33 cellular contexts compared by ENCODE assay signal in the genomic region with DNA sequence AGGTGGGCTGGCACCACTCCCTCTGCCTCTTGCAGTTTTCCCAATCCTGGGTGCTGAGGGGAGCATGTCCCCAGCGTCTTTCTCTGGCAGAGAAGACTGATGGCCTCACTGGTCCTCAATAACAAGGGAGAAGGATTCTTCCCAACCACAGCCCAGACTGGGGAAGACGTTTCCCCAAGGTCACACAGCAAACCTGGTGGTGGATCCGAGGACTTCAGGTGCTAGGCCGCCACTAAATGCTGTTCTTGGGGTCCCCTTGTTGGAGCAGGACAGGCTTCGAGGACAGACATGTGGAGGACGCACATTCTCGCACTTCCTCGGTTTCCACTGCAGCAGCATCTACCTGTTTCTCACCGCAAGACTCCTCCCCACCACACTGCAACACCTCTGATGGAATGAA. TPM values are rescaled to one million over a fixed set of nuclear protein-coding genes. Genes with fewer than 3 reads are reported as not detected.
A peak's percentile ranks its signal among the peaks of the same experiment; 100 is the strongest.
DNase-seq lines count a peak whose midpoint lies in the region; ATAC-seq, FAIRE-seq and TF ChIP-seq lines count a peak whose summit lies in the region.
"Had no signal": no experiment of that assay in that cellular context is flagged by ENCODE, and none has a peak within 500 bp of the region (broad histone marks: within the 10 kb centered on the region; RNA-seq: fewer than 3 reads in every experiment).

No MANE protein-coding gene starts in this region.

- H2AK5ac ChIP-seq in mesendoderm (ENCODE audit: low read length) = no peak overlapping the region

- no peak overlapping the region for H2BK5ac ChIP-seq in mesendoderm (ENCODE audit: low read length)

- no CpG with 5 or more reads among the region's 9 CpGs for WGBS in mesendoderm (ENCODE audit: extremely low coverage, insufficient coverage, low lambda C conversion rate)

- H3K79me1 ChIP-seq in mesendoderm (ENCODE audit: low read length) = no peaks in the 10 kb centered on the region

- TF ChIP-seq CTCF in GM12872 (IDR thresholded peaks at IDR 0.05; ENCODE audit: insufficient read depth, low read depth, low read length) (peak; percentile 25; the same call in 1 of the 3 replicates), VCaP (conservative IDR thresholded peaks at IDR 0.05) (no peak), fibroblast of mammary gland (conservative IDR thresholded peaks at IDR 0.05; ENCODE audit: control insufficient read depth, insufficient read depth, low read depth, low read length) (peak; percentile 6), neural progenitor cell (IDR thresholded peaks at IDR 0.05) (peak; percentile 21)

- H3K4me1 ChIP-seq in neural progenitor cell (peaks cover 15% of the 10 kb centered on the region), mesendoderm (ENCODE audit: control insufficient read depth, low read depth, low read length) (no peaks in the 10 kb centered on the region)
- H3K4me1 ChIP-seq: right atrium auricular region, SJCRH30 had no signal

- no peak overlapping the region for H3K4ac ChIP-seq in mesendoderm (ENCODE audit: low read depth, low read length)

- no peaks in the 10 kb centered on the region for H3K9me3 ChIP-seq in neural progenitor cell (ENCODE audit: low read depth)
- H3K9me3 ChIP-seq: ovary, right atrium auricular region, SJCRH30 had no signal

- H3K27ac ChIP-seq in VCaP (peak overlapping the region; percentile 91), neural progenitor cell (no peak overlapping the region), mesendoderm (ENCODE audit: low read depth, low read length) (no peak overlapping the region)
- H3K27ac ChIP-seq: hepatocyte, ovary, right atrium auricular region, SJCRH30 had no signal

- no peak overlapping the region for H3K23ac ChIP-seq in mesendoderm (ENCODE audit: low read length)

- H3K4me2 ChIP-seq in neural progenitor cell = peak overlapping the region; percentile 71
- H3K4me2 ChIP-seq in mesendoderm (ENCODE audit: low read length) = no peak overlapping the region
- H3K4me2 ChIP-seq: hepatocyte had no signal

- no peak overlapping the region for H2BK15ac ChIP-seq in mesendoderm (replicated peaks; ENCODE audit: low read depth)

- H3K36me3 Mint-ChIP-seq in neural progenitor cell = no peaks in the 10 kb centered on the region
- H3K36me3 Mint-ChIP-seq: activated CD4-positive, alpha-beta memory T cell treated with anti-CD3 and anti-CD28 coated beads for 36 hours; activated naive CD4-positive, alpha-beta T cell treated with anti-CD3 and anti-CD28 coated beads, Interleukin-2, amount 50 U/mL, for 24 hours; naive thymus-derived CD4-positive, alpha-beta T cell; stimulated activated effector memory CD8-positive, alpha-beta T cell treated with anti-CD3 and anti-CD28 coated beads, Interleukin-12 subunit alpha, Interleukin-12 subunit beta, amount 100 ng/mL, for 72 hours had no signal

- H4K5ac ChIP-seq in mesendoderm (ENCODE audit: low read length) = no peak overlapping the region

- no peak for DNase-seq in fibroblast of mammary gland (ENCODE audit: low read depth)
- DNase-seq in neural progenitor cell (ENCODE audit: low spot score) = no peak
- DNase-seq in urothelium cell line (ENCODE audit: low spot score) = no peak
- DNase-seq in mesendoderm = no peak
- DNase-seq: activated CD4-positive, alpha-beta memory T cell treated with anti-CD3 and anti-CD28 coated beads for 36 hours; activated CD8-positive, alpha-beta memory T cell treated with anti-CD3 and anti-CD28 coated beads, Interleukin-2, amount 50 U/mL, for 4 hours; cortex of kidney; DND-41; effector memory CD8-positive, alpha-beta T cell; naive thymus-derived CD4-positive, alpha-beta T cell; NCI-H146; NCI-H2107; NCI-H774; ovary; SJCRH30; stimulated activated CD4-positive, alpha-beta T cell treated with anti-CD3 and anti-CD28 coated beads, Interleukin-4, amount 100 ng/mL, for 24 hours; T-helper 1 cell had no signal

- no peak overlapping the region for H4K8ac ChIP-seq in mesendoderm (ENCODE audit: low read depth, low read length)

- H3K36me3 ChIP-seq in neural progenitor cell (no peaks in the 10 kb centered on the region), mesendoderm (ENCODE audit: control insufficient read depth, insufficient read depth, low read length) (no peaks in the 10 kb centered on the region)
- H3K36me3 ChIP-seq: ovary, right atrium auricular region, SJCRH30 had no signal

- H3K27me3 ChIP-seq in neural progenitor cell (peaks cover 41% of the 10 kb centered on the region), mesendoderm (ENCODE audit: insufficient read depth, low read length, poor library complexity) (no peaks in the 10 kb centered on the region)
- H3K27me3 ChIP-seq: ovary, right atrium auricular region had no signal

- H3K9me3 Mint-ChIP-seq in neural progenitor cell = no peaks in the 10 kb centered on the region
- H3K9me3 Mint-ChIP-seq: activated CD4-positive, alpha-beta memory T cell treated with anti-CD3 and anti-CD28 coated beads for 36 hours; activated naive CD4-positive, alpha-beta T cell treated with anti-CD3 and anti-CD28 coated beads, Interleukin-2, amount 50 U/mL, for 24 hours; effector memory CD8-positive, alpha-beta T cell; stimulated activated effector memory CD8-positive, alpha-beta T cell treated with anti-CD3 and anti-CD28 coated beads, Interleukin-12 subunit alpha, Interleukin-12 subunit beta, amount 100 ng/mL, for 72 hours had no signal

- no peak overlapping the region for H3K9ac ChIP-seq in neural progenitor cell
- H3K9ac ChIP-seq in mesendoderm (ENCODE audit: low read length) = no peak overlapping the region

- H4K20me1 ChIP-seq in neural progenitor cell (ENCODE audit: low read depth) = no peaks in the 10 kb centered on the region

- no peak overlapping the region for H3K4me3 ChIP-seq in fibroblast of mammary gland (ENCODE audit: control insufficient read depth, low read depth, low read length)
- H3K4me3 ChIP-seq in neural progenitor cell = no peak overlapping the region
- no peak overlapping the region for H3K4me3 ChIP-seq in mesendoderm (ENCODE audit: low read length)
- H3K4me3 ChIP-seq: hepatocyte, ovary, right atrium auricular region, SJCRH30 had no signal

- no peak for ATAC-seq in HG02571 (IDR thresholded peaks at IDR 0.05; ENCODE audit: unreplicated experiment)
- ATAC-seq in HG02981 (IDR thresholded peaks at IDR 0.05; ENCODE audit: unreplicated experiment) = no peak
- ATAC-seq: activated CD4-positive, CD25-positive, alpha-beta regulatory T cell treated with anti-CD3 and anti-CD28 coated beads, Interleukin-2, amount 50 U/mL, for 24 hours; effector memory CD8-positive, alpha-beta T cell; esophagus mucosa; left lobe of liver; naive thymus-derived CD4-positive, alpha-beta T cell; stimulated activated effector memory CD8-positive, alpha-beta T cell treated with anti-CD3 and anti-CD28 coated beads, Interleukin-12 subunit alpha, Interleukin-12 subunit beta, amount 100 ng/mL, for 72 hours had no signal

- H2BK120ac ChIP-seq in mesendoderm (ENCODE audit: low read depth, low read length) = no peak overlapping the region

- H3K18ac ChIP-seq in mesendoderm (ENCODE audit: low read length) = no peak overlapping the region

- H2AFZ ChIP-seq in neural progenitor cell (replicated peaks) = no peak overlapping the region
- H2AFZ ChIP-seq: hepatocyte had no signal

- H3K4me1 Mint-ChIP-seq in neural progenitor cell = peaks cover 29% of the 10 kb centered on the region
- H3K4me1 Mint-ChIP-seq: stimulated activated effector memory CD8-positive, alpha-beta T cell treated with anti-CD3 and anti-CD28 coated beads, Interleukin-12 subunit alpha, Interleukin-12 subunit beta, amount 100 ng/mL, for 72 hours had no signal

- FAIRE-seq in urothelium cell line (lab: Jason Lieb, UNC) = no peak
- FAIRE-seq: bronchial epithelial cell, frontal cortex, GM12891, HTR-8/SVneo had no signal

- no peak overlapping the region for H3K27ac Mint-ChIP-seq in neural progenitor cell
- H3K27ac Mint-ChIP-seq: activated CD4-positive, alpha-beta memory T cell treated with anti-CD3 and anti-CD28 coated beads for 36 hours; activated naive CD4-positive, alpha-beta T cell treated with anti-CD3 and anti-CD28 coated beads, Interleukin-2, amount 50 U/mL, for 24 hours; effector memory CD8-positive, alpha-beta T cell; naive thymus-derived CD4-positive, alpha-beta T cell; stimulated activated effector memory CD8-positive, alpha-beta T cell treated with anti-CD3 and anti-CD28 coated beads, Interleukin-12 subunit alpha, Interleukin-12 subunit beta, amount 100 ng/mL, for 72 hours had no signal

- no peak overlapping the region for H3K56ac ChIP-seq in mesendoderm (ENCODE audit: low read length)

- H3K4me3 Mint-ChIP-seq in neural progenitor cell = no peak overlapping the region
- H3K4me3 Mint-ChIP-seq: activated CD4-positive, alpha-beta memory T cell treated with anti-CD3 and anti-CD28 coated beads for 36 hours; activated naive CD4-positive, alpha-beta T cell treated with anti-CD3 and anti-CD28 coated beads, Interleukin-2, amount 50 U/mL, for 24 hours; effector memory CD8-positive, alpha-beta T cell; naive thymus-derived CD4-positive, alpha-beta T cell; stimulated activated effector memory CD8-positive, alpha-beta T cell treated with anti-CD3 and anti-CD28 coated beads, Interleukin-12 subunit alpha, Interleukin-12 subunit beta, amount 100 ng/mL, for 72 hours had no signal

- peaks cover 27% of the 10 kb centered on the region for H3F3A ChIP-seq in neural progenitor cell (ENCODE audit: low read depth)

- no peaks in the 10 kb centered on the region for H3K79me2 ChIP-seq in neural progenitor cell (ENCODE audit: low read depth)
- no peaks in the 10 kb centered on the region for H3K79me2 ChIP-seq in mesendoderm (ENCODE audit: control insufficient read depth, insufficient read depth, low read length)
- H3K79me2 ChIP-seq: hepatocyte had no signal

- peaks cover 14% of the 10 kb centered on the region for H3K27me3 Mint-ChIP-seq in neural progenitor cell (ENCODE audit: insufficient read depth, low read depth)

RNA-seq across cellular contexts. Expression of gene PAX7, which starts 30.9 kb away (rescaled TPM):
- total RNA-seq in neural progenitor cell (ENCODE audit: low replicate concordance) = 0.06 and 0.46 TPM in 2 replicates
- 0.06 TPM for polyA plus RNA-seq in mesendoderm (2013, experiment 1 of 2)
- polyA plus RNA-seq in mesendoderm (2013, experiment 2 of 2) = 0.01 TPM
- total RNA-seq: activated CD4-positive, alpha-beta memory T cell treated with anti-CD3 and anti-CD28 coated beads for 36 hours; bronchial epithelial cell; esophagus mucosa; hepatocyte; left lobe of liver; naive thymus-derived CD4-positive, alpha-beta T cell; ovary; right atrium auricular region; ureter had no signal
- polyA plus RNA-seq: hepatocyte; naive thymus-derived CD4-positive, alpha-beta T cell; ovary had no signal
